In the genomic region with DNA sequence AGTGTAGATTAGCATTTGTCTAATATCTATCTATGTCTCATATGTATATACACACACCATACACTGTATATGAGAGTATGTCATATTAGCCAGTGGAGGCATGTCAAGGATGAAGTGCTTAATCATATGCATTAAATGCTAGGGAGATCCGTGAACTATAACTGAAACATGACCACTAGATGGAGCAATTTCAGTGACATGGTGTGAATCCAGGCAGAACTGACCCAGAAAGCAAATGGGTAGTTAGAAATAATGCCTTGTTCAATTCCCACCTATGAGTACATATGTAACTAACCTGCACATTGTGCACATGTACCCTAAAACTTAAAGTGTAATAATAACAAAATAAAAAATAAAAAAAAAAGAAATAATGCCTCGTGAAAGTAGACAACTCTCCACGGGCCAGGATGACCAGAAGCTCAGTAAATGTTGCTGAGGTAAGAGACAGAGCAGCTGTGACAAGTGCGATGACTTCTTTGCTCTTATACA, we compare ENCODE assay signal across 8 cellular contexts.
DNase-seq lines count a peak whose midpoint lies in the region; ATAC-seq, FAIRE-seq and TF ChIP-seq lines count a peak whose summit lies in the region.
"Not testable (repeated sequence)": the region's sequence is repeated elsewhere in the genome, so short reads cannot be mapped to it uniquely, and the experiment has no call there.

No MANE protein-coding gene starts in this region.

- not testable (repeated sequence) for H3K4me3 Mint-ChIP-seq in CD4-positive, CD25-positive, alpha-beta regulatory T cell; T-helper 17 cell

- not testable (repeated sequence) for H3K36me3 Mint-ChIP-seq in CD4-positive, CD25-positive, alpha-beta regulatory T cell; T-helper 17 cell (ENCODE audit: low read depth)

- not testable (repeated sequence) for H3K4me1 Mint-ChIP-seq in CD4-positive, CD25-positive, alpha-beta regulatory T cell; T-helper 17 cell

- ATAC-seq in CD4-positive, CD25-positive, alpha-beta regulatory T cell (ENCODE audit: low read depth in 2 of 2), result peak; percentile 55 to 63
- peak; percentile 70 for ATAC-seq in GM18868 (IDR thresholded peaks at IDR 0.05; ENCODE audit: unreplicated experiment)
- ATAC-seq in HG02852 (IDR thresholded peaks at IDR 0.05; ENCODE audit: unreplicated experiment), result peak; percentile 41
- peak; percentile 72 for ATAC-seq in T-helper 17 cell

- not testable (repeated sequence) for H3K79me2 ChIP-seq in keratinocyte (ENCODE audit: control insufficient read depth, insufficient read depth, low read length)

- H3K36me3 ChIP-seq in CD4-positive, CD25-positive, alpha-beta regulatory T cell (ENCODE audit: control insufficient read depth, insufficient read depth, low read length); keratinocyte (ENCODE audit: control insufficient read depth in 2 of 2, extremely low read depth in 1 of 2, insufficient read depth in 2 of 2, low read length in 2 of 2): not testable (repeated sequence)

- H3K9me3 ChIP-seq in CD4-positive, CD25-positive, alpha-beta regulatory T cell (ENCODE audit: control insufficient read depth in 2 of 2, low read length in 2 of 2); T-helper 17 cell (ENCODE audit: control insufficient read depth, low read length, poor library complexity, severe bottlenecking); keratinocyte (ENCODE audit: control insufficient read depth, low read depth, low read length): not testable (repeated sequence)

- H3K4me1 ChIP-seq in CD4-positive, CD25-positive, alpha-beta regulatory T cell (ENCODE audit: control insufficient read depth, insufficient read depth, low read length, poor library complexity, severe bottlenecking); keratinocyte (ENCODE audit: control insufficient read depth, extremely low read depth, insufficient read depth, low read length): not testable (repeated sequence)

- H2AFZ ChIP-seq in keratinocyte (ENCODE audit: control insufficient read depth, low read length), result not testable (repeated sequence)

- TF ChIP-seq POLR2A in NB4 (IDR thresholded peaks at IDR 0.05; ENCODE audit: extremely low read depth, insufficient read length), result not testable (repeated sequence)

- not testable (repeated sequence) for TF ChIP-seq CTCF in NB4 (IDR thresholded peaks at IDR 0.05; ENCODE audit: low read depth, low read length)
- TF ChIP-seq CTCF in choroid plexus epithelial cell (conservative IDR thresholded peaks at IDR 0.05; ENCODE audit: low read depth, low read length) (peak; percentile 35), keratinocyte (optimal IDR thresholded peaks at IDR 0.05 in 1 of 3, IDR thresholded peaks at IDR 0.05 in 1 of 3, conservative IDR thresholded peaks at IDR 0.05 in 1 of 3; ENCODE audit: extremely low read depth in 1 of 3, insufficient read depth in 2 of 3, low read length in 3 of 3) (peak; percentile 24 to 36 (median 33))

- not testable (repeated sequence) for H3K27ac ChIP-seq in CD4-positive, CD25-positive, alpha-beta regulatory T cell (ENCODE audit: insufficient read depth, low read length, poor library complexity, severe bottlenecking); keratinocyte (ENCODE audit: control insufficient read depth, insufficient read depth, low read length)

- H3K4me3 ChIP-seq in CD4-positive, CD25-positive, alpha-beta regulatory T cell (ENCODE audit: low read depth, low read length); NB4 (ENCODE audit: low read depth, low read length); choroid plexus epithelial cell (ENCODE audit: low read depth, low read length); keratinocyte (ENCODE audit: control insufficient read depth in 2 of 3, extremely low read depth in 1 of 3, insufficient read depth in 2 of 3, low read depth in 1 of 3, low read length in 3 of 3): not testable (repeated sequence)

- not testable (repeated sequence) for H3K27ac Mint-ChIP-seq in CD4-positive, CD25-positive, alpha-beta regulatory T cell; T-helper 17 cell

- not testable (repeated sequence) for H3K27me3 ChIP-seq in CD4-positive, CD25-positive, alpha-beta regulatory T cell (ENCODE audit: control insufficient read depth, insufficient read depth, low read length); keratinocyte (ENCODE audit: control insufficient read depth, extremely low read depth, insufficient read depth, low read length)

- H3K9ac ChIP-seq in keratinocyte (ENCODE audit: control insufficient read depth, extremely low read depth, insufficient read depth, low read length), result not testable (repeated sequence)

- not testable (repeated sequence) for H3K9me3 Mint-ChIP-seq in CD4-positive, CD25-positive, alpha-beta regulatory T cell

- FAIRE-seq in keratinocyte (lab: Jason Lieb, UNC), result peak; percentile 94

- peak in 2 of 3 donors; percentile 32 to 33 for DNase-seq in CD4-positive, CD25-positive, alpha-beta regulatory T cell
- peak; percentile 2 for DNase-seq in NB4 (ENCODE audit: low read depth)
- DNase-seq in T-helper 17 cell, result not testable (repeated sequence)
- peak; percentile 2 for DNase-seq in choroid plexus epithelial cell (ENCODE audit: low read depth)
- peak; percentile 5 for DNase-seq in keratinocyte (ENCODE audit: low read depth, low spot score)
- peak; percentile 7 for DNase-seq in retina

- not testable (repeated sequence) for H3K4me2 ChIP-seq in keratinocyte (ENCODE audit: control insufficient read depth, extremely low read depth, insufficient read depth, low read depth, low read length)

- dilution Hi-C loops in keratinocyte (cut with MboI; ENCODE audit: extremely low pct_ligation_motif_present, low sequenced_read_pairs), result not testable (repeated sequence)

- H3K9me1 ChIP-seq in keratinocyte (ENCODE audit: control insufficient read depth, extremely low read depth, insufficient read depth, low read length), result not testable (repeated sequence)

- H3K27me3 Mint-ChIP-seq in CD4-positive, CD25-positive, alpha-beta regulatory T cell, result peaks cover 20% of the 10 kb centered on the region
- peaks cover 14% of the 10 kb centered on the region for H3K27me3 Mint-ChIP-seq in T-helper 17 cell

- not testable (repeated sequence) for H4K20me1 ChIP-seq in keratinocyte (ENCODE audit: control insufficient read depth, extremely low read depth, insufficient read depth, low read length)
